8 cellular contexts compared by ENCODE assay signal in the genomic region with DNA sequence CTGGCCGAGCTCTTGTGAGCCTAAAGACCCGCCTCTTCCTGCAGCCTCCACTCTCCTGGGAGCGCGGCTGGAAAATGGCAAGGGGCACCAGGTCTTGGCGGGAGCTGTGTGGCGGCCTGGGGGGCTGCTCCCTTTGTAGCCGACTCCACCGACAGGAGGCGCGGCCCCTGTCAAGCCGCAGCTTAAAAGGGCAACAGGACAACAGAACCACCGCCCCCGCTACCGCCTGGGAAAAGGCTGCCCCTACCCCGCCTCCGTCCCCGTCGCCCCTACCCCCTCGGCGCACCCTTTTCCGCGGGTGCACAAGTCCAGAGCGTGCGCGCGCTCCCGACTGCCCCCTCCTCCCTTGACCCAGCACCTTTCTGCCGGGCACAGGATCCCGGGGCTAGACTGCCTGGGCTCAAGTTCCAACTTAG.
DNase-seq lines count a peak whose midpoint lies in the region; ATAC-seq, FAIRE-seq and TF ChIP-seq lines count a peak whose summit lies in the region.
"Not testable (repeated sequence)": the region's sequence is repeated elsewhere in the genome, so short reads cannot be mapped to it uniquely, and the experiment has no call there.

No MANE protein-coding gene starts in this region.

- FAIRE-seq in HepG2 (lab: Jason Lieb, UNC), result not testable (repeated sequence)

- DNase-seq in EH (ENCODE audit: low read depth) (peak; percentile 0), NAMALWA (ENCODE audit: low spot score) (peak; percentile 14), astrocyte of the spinal cord (ENCODE audit: low read depth, low spot score) (peak; percentile 0), cardiac septum (ENCODE audit: low spot score) (peak; percentile 67), HepG2 (ENCODE audit: low spot score) (peak; percentile 65), progenitor cell of endocrine pancreas (ENCODE audit: low spot score, unreplicated experiment) (peak; percentile 43)
- peak; percentile 56 for DNase-seq in activated CD4-positive, alpha-beta T cell treated with anti-CD3 and anti-CD28 coated beads, Interleukin-2, amount 10 ng/mL, durations not matched to agents 24 days and 14 days
- DNase-seq in thoracic aorta (ENCODE audit: low spot score), result not testable (repeated sequence)

- H4K20me1 ChIP-seq in HepG2 (ENCODE audit: insufficient read depth, low read length), result not testable (repeated sequence)

- not testable (repeated sequence) for H3K9ac ChIP-seq in HepG2 (ENCODE audit: insufficient read depth, low read depth, low read length)

- not testable (repeated sequence) for TF ChIP-seq CTCF in astrocyte of the spinal cord (IDR thresholded peaks at IDR 0.05; ENCODE audit: low read depth, low read length); HepG2 (CRISPR knock-in tag; IDR thresholded peaks at IDR 0.05); thoracic aorta (IDR thresholded peaks at IDR 0.05)
- peak; percentile 25 for TF ChIP-seq CTCF in progenitor cell of endocrine pancreas (IDR thresholded peaks at IDR 0.05; ENCODE audit: unreplicated experiment)

- TF ChIP-seq EP300 in HepG2 (IDR thresholded peaks at IDR 0.05; ENCODE audit: low read depth in 2 of 2, low read length in 2 of 2); HepG2 (CRISPR knock-in tag; IDR thresholded peaks at IDR 0.05; ENCODE audit: borderline replicate concordance): not testable (repeated sequence)

- H3K9me3 Mint-ChIP-seq in activated CD4-positive, alpha-beta T cell treated with anti-CD3 and anti-CD28 coated beads, Interleukin-2, amount 10 ng/mL, durations not matched to agents 24 days and 14 days; progenitor cell of endocrine pancreas (ENCODE audit: low read depth): not testable (repeated sequence)

- H3K79me2 ChIP-seq in HepG2 (ENCODE audit: insufficient read depth, low read length), result not testable (repeated sequence)

- H3K27ac Mint-ChIP-seq in activated CD4-positive, alpha-beta T cell treated with anti-CD3 and anti-CD28 coated beads, Interleukin-2, amount 10 ng/mL, durations not matched to agents 24 days and 14 days; progenitor cell of endocrine pancreas: not testable (repeated sequence)

- CTCF ChIA-PET in HepG2 (lab: Yijun Ruan, JAX; ENCODE audit: low intra/inter-chr PET ratio, low total read pairs), result not testable (repeated sequence)

- not testable (repeated sequence) for BruUV-seq in HepG2 (replicated peaks; lab: Mats Ljungman, UMichigan)

- H3K4me2 ChIP-seq in HepG2 (ENCODE audit: low read depth, low read length), result not testable (repeated sequence)

- H3K36me3 Mint-ChIP-seq in activated CD4-positive, alpha-beta T cell treated with anti-CD3 and anti-CD28 coated beads, Interleukin-2, amount 10 ng/mL, durations not matched to agents 24 days and 14 days (ENCODE audit: low read depth); progenitor cell of endocrine pancreas (ENCODE audit: insufficient read depth): not testable (repeated sequence)

- H3K27me3 Mint-ChIP-seq in activated CD4-positive, alpha-beta T cell treated with anti-CD3 and anti-CD28 coated beads, Interleukin-2, amount 10 ng/mL, durations not matched to agents 24 days and 14 days; progenitor cell of endocrine pancreas: not testable (repeated sequence)

- in situ Hi-C loops in astrocyte of the spinal cord (cut with HindIII; ENCODE audit: low sequenced_read_pairs); HepG2 (cut with HindIII; ENCODE audit: extremely low pct_ligation_motif_present, low pct_unique_long_range_greater_than_20kb): not testable (repeated sequence)

- not testable (repeated sequence) for H3K4me3 ChIP-seq in astrocyte of the spinal cord (ENCODE audit: low read depth, low read length)
- H3K4me3 ChIP-seq in HepG2 (replicated peaks in 1 of 3; ENCODE audit: insufficient read depth in 1 of 3, low read depth in 2 of 3, low read length in 3 of 3), result peak overlapping the region in 1 of 3 experiments; percentile 46; a peak in 3 of 6 replicates
- peak overlapping the region; percentile 56 for H3K4me3 ChIP-seq in thoracic aorta

- WGBS in HepG2 (ENCODE audit: low lambda C conversion rate), result no CpG with 5 or more reads among the region's 29 CpGs

- not testable (repeated sequence) for H3K4me3 Mint-ChIP-seq in activated CD4-positive, alpha-beta T cell treated with anti-CD3 and anti-CD28 coated beads, Interleukin-2, amount 10 ng/mL, durations not matched to agents 24 days and 14 days; progenitor cell of endocrine pancreas (ENCODE audit: low read depth)

- not testable (repeated sequence) for H3K27ac ChIP-seq in HepG2 (ENCODE audit: extremely low read length, insufficient read depth, low read length); thoracic aorta

- TF ChIP-seq RAD21 in HepG2 (CRISPR knock-in tag; IDR thresholded peaks at IDR 0.05), result not testable (repeated sequence)

- not testable (repeated sequence) for TF ChIP-seq POLR2A in HepG2 (IDR thresholded peaks at IDR 0.05; ENCODE audit: insufficient read depth in 1 of 2, low read depth in 2 of 2, low read length in 2 of 2)

- H2AFZ ChIP-seq in HepG2 (ENCODE audit: low read length), result not testable (repeated sequence)

- H3K36me3 ChIP-seq in HepG2 (replicated peaks in 1 of 2; ENCODE audit: control insufficient read depth in 1 of 2, insufficient read depth in 2 of 2, low read length in 2 of 2); thoracic aorta: not testable (repeated sequence)

- H3K9me3 ChIP-seq in HepG2 (ENCODE audit: low read length); thoracic aorta: not testable (repeated sequence)

- not testable (repeated sequence) for H3K4me1 Mint-ChIP-seq in activated CD4-positive, alpha-beta T cell treated with anti-CD3 and anti-CD28 coated beads, Interleukin-2, amount 10 ng/mL, durations not matched to agents 24 days and 14 days; progenitor cell of endocrine pancreas (ENCODE audit: low read depth)

- not testable (repeated sequence) for H3K27me3 ChIP-seq in HepG2 (ENCODE audit: control insufficient read depth in 1 of 2, insufficient read depth in 2 of 2, low read length in 2 of 2); thoracic aorta (replicated peaks; ENCODE audit: insufficient read depth)

- intact Hi-C loops in activated CD4-positive, alpha-beta T cell treated with anti-CD3 and anti-CD28 coated beads, Interleukin-2, amount 10 ng/mL, durations not matched to agents 24 days and 14 days (cut with micrococcal nuclease); cardiac septum (cut with DNase I); HepG2 (cut with micrococcal nuclease; ENCODE audit: unreplicated experiment): not testable (repeated sequence)

- POLR2A ChIA-PET in HepG2 (lab: Yijun Ruan, JAX), result not testable (repeated sequence)

- peak; percentile 84 for ATAC-seq in HepG2
- ATAC-seq in thoracic aorta (ENCODE audit: insufficient number of reproducible peaks, low FRiP score, low read depth), result not testable (repeated sequence)

- H3K4me1 ChIP-seq in HepG2 (ENCODE audit: insufficient read depth, low read length); thoracic aorta (ENCODE audit: control insufficient read depth in 1 of 2, low read depth in 2 of 2): not testable (repeated sequence)

TF ChIP-seq in HepG2, 621 proteins besides CTCF, POLR2A, EP300 and RAD21 (continues in another document):
- 0 out of 2 replicates have a peak, but pooled peaks have one; percentile 32 for TF ChIP-seq ZFY (CRISPR knock-in tag; IDR thresholded peaks at IDR 0.05)
- peak; percentile 56; the same call in 1 of the 2 replicates for TF ChIP-seq HOXA3 (CRISPR knock-in tag; IDR thresholded peaks at IDR 0.05)
- TF ChIP-seq GATAD2A (CRISPR knock-in tag; IDR thresholded peaks at IDR 0.05), result 0 out of 2 replicates have a peak, but pooled peaks have one; percentile 27
- TF ChIP-seq ZBTB7B (CRISPR knock-in tag; IDR thresholded peaks at IDR 0.05), result peak; percentile 72; the same call in 1 of the 2 replicates
- TF ChIP-seq, protein P1, sequence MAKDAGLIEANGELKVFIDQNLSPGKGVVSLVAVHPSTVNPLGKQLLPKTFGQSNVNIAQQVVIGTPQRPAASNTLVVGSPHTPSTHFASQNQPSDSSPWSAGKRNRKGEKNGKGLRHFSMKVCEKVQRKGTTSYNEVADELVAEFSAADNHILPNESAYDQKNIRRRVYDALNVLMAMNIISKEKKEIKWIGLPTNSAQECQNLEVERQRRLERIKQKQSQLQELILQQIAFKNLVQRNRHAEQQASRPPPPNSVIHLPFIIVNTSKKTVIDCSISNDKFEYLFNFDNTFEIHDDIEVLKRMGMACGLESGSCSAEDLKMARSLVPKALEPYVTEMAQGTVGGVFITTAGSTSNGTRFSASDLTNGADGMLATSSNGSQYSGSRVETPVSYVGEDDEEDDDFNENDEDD (CRISPR knock-in tag; IDR thresholded peaks at IDR 0.05; ENCODE audit: borderline replicate concordance), result peak; percentile 45; the same call in 1 of the 2 replicates
- not testable (repeated sequence) for TF ChIP-seq SOX13, NR2F6 (IDR thresholded peaks at IDR 0.05)
- TF ChIP-seq SOX13 (CRISPR knock-in tag; conservative IDR thresholded peaks at IDR 0.05 in 1 of 2, IDR thresholded peaks at IDR 0.05 in 1 of 2), result 0 out of 4 replicates have a peak, but pooled peaks of 1 of the 2 experiments have one; percentile 9
- TF ChIP-seq, protein P2, sequence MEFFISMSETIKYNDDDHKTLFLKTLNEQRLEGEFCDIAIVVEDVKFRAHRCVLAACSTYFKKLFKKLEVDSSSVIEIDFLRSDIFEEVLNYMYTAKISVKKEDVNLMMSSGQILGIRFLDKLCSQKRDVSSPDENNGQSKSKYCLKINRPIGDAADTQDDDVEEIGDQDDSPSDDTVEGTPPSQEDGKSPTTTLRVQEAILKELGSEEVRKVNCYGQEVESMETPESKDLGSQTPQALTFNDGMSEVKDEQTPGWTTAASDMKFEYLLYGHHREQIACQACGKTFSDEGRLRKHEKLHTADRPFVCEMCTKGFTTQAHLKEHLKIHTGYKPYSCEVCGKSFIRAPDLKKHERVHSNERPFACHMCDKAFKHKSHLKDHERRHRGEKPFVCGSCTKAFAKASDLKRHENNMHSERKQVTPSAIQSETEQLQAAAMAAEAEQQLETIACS (CRISPR knock-in tag; IDR thresholded peaks at IDR 0.05), result peak; percentile 64
- TF ChIP-seq FOXO1 (CRISPR knock-in tag; IDR thresholded peaks at IDR 0.05), result 0 out of 2 replicates have a peak, but pooled peaks have one; percentile 41
- TF ChIP-seq TCF7 (IDR thresholded peaks at IDR 0.05; ENCODE audit: low read depth), result peak; percentile 20; the same call in 1 of the 2 replicates
- 0 out of 2 replicates have a peak, but pooled peaks have one; percentile 17 for TF ChIP-seq NR2F6 (CRISPR knock-in tag; IDR thresholded peaks at IDR 0.05)
- peak; percentile 27; the same call in 1 of the 2 replicates for TF ChIP-seq MYC (CRISPR knock-in tag; IDR thresholded peaks at IDR 0.05; ENCODE audit: borderline replicate concordance)
